In genomic region chr1:229164338-229164737, GRCh38 we compare ENCODE assay signal across 11 cellular contexts.
"Had no signal": no experiment of that assay in that cellular context is flagged by ENCODE, and none has a peak within 500 bp of the region (broad histone marks: within the 10 kb centered on the region; RNA-seq: fewer than 3 reads in every experiment).

No MANE protein-coding gene starts in this region.

- H3K9me3 Mint-ChIP-seq: activated B cell treated with CpG ODN at 0.5 μM for 24 hours; activated CD4-positive, alpha-beta T cell treated with anti-CD3 and anti-CD28 coated beads, Interleukin-2, amount 10 ng/mL, durations not matched to agents 24 days and 14 days; activated naive CD4-positive, alpha-beta T cell treated with anti-CD3 and anti-CD28 coated beads, Interleukin-2, amount 10 ng/mL, durations not matched to agents 7 days and 5 days; activated T-cell treated with anti-CD3 and anti-CD28 coated beads, Interleukin-2, amount 50 U/mL, for 4 hours; nephron progenitor cell; stimulated activated naive B cell treated with anti-CD40 and anti-IgM and Interleukin-4, amounts not matched to agents 10 μg/mL and 1 μg/mL and 100 μg/mL, for 72 hours had no signal

- H3K36me3 ChIP-seq: tibial nerve had no signal

- DNase-seq: activated B cell treated with CpG ODN at 0.5 μM for 24 hours; activated CD4-positive, alpha-beta T cell treated with anti-CD3 and anti-CD28 coated beads, Interleukin-2, amount 10 ng/mL, durations not matched to agents 24 days and 14 days; activated CD8-positive, alpha-beta memory T cell treated with anti-CD3 and anti-CD28 coated beads, Interleukin-2, amount 50 U/mL, for 4 hours; activated naive CD4-positive, alpha-beta T cell treated with anti-CD3 and anti-CD28 coated beads, Interleukin-2, amount 10 ng/mL, durations not matched to agents 7 days and 5 days; activated T-cell treated with anti-CD3 and anti-CD28 coated beads, Interleukin-2, amount 50 U/mL, for 4 hours; mesendoderm; nephron progenitor cell; nucleus accumbens; posterior cingulate gyrus; stimulated activated naive B cell treated with anti-CD40 and anti-IgM and Interleukin-4, amounts not matched to agents 10 μg/mL and 1 μg/mL and 100 μg/mL, for 72 hours had no signal

- H3K27me3 ChIP-seq: tibial nerve had no signal

- H3K4me3 ChIP-seq: tibial nerve had no signal

- H3K27ac ChIP-seq: tibial nerve had no signal

- H3K36me3 Mint-ChIP-seq: activated naive CD4-positive, alpha-beta T cell treated with anti-CD3 and anti-CD28 coated beads, Interleukin-2, amount 10 ng/mL, durations not matched to agents 7 days and 5 days; stimulated activated naive B cell treated with anti-CD40 and anti-IgM and Interleukin-4, amounts not matched to agents 10 μg/mL and 1 μg/mL and 100 μg/mL, for 72 hours had no signal

- H3K4me1 Mint-ChIP-seq: activated B cell treated with CpG ODN at 0.5 μM for 24 hours had no signal

- ATAC-seq: activated T-cell treated with anti-CD3 and anti-CD28 coated beads, Interleukin-2, amount 50 U/mL, for 4 hours had no signal

- H3K9me3 ChIP-seq: tibial nerve had no signal

- H3K4me3 Mint-ChIP-seq: activated B cell treated with CpG ODN at 0.5 μM for 24 hours; activated CD4-positive, alpha-beta T cell treated with anti-CD3 and anti-CD28 coated beads, Interleukin-2, amount 10 ng/mL, durations not matched to agents 24 days and 14 days; activated naive CD4-positive, alpha-beta T cell treated with anti-CD3 and anti-CD28 coated beads, Interleukin-2, amount 10 ng/mL, durations not matched to agents 7 days and 5 days; activated T-cell treated with anti-CD3 and anti-CD28 coated beads, Interleukin-2, amount 50 U/mL, for 4 hours; nephron progenitor cell; stimulated activated naive B cell treated with anti-CD40 and anti-IgM and Interleukin-4, amounts not matched to agents 10 μg/mL and 1 μg/mL and 100 μg/mL, for 72 hours had no signal

- H3K27ac Mint-ChIP-seq: activated B cell treated with CpG ODN at 0.5 μM for 24 hours; activated CD4-positive, alpha-beta T cell treated with anti-CD3 and anti-CD28 coated beads, Interleukin-2, amount 10 ng/mL, durations not matched to agents 24 days and 14 days; activated naive CD4-positive, alpha-beta T cell treated with anti-CD3 and anti-CD28 coated beads, Interleukin-2, amount 10 ng/mL, durations not matched to agents 7 days and 5 days; nephron progenitor cell; stimulated activated naive B cell treated with anti-CD40 and anti-IgM and Interleukin-4, amounts not matched to agents 10 μg/mL and 1 μg/mL and 100 μg/mL, for 72 hours had no signal
